Comparison of ENCODE assay signal across 27 cellular contexts in the genomic region with DNA sequence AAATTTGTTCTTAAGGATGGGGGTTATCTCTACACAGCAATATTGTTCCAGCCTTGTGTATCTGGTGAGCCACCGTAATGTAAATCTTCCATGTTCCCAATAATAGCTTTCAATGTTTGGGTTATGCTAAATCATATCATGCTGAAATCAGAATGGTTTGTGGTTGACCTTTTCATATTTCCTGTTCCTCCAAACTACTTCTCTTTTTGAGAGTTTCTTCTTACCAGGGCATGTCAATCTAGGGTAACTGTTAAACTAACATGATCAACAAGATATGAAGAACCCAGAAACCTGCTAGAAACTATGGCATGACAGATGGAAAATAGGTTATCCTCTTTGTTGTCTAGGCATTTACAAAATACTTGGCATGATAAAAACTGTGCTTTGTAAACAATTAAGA. TPM values are rescaled to one million over a fixed set of nuclear protein-coding genes. Genes with fewer than 3 reads are reported as not detected.
A peak's percentile ranks its signal among the peaks of the same experiment; 100 is the strongest.
DNase-seq lines count a peak whose midpoint lies in the region; ATAC-seq, FAIRE-seq and TF ChIP-seq lines count a peak whose summit lies in the region.
"Had no signal": no experiment of that assay in that cellular context is flagged by ENCODE, and none has a peak within 500 bp of the region (broad histone marks: within the 10 kb centered on the region; RNA-seq: fewer than 3 reads in every experiment).

No MANE protein-coding gene starts in this region.

- intact Hi-C loops in thyroid gland (cut with DNase I), result no loop called here

- TF ChIP-seq CTCF in NB4 (IDR thresholded peaks at IDR 0.05; ENCODE audit: low read depth, low read length), result no peak
- no peak for TF ChIP-seq CTCF in astrocyte (IDR thresholded peaks at IDR 0.05; ENCODE audit: insufficient read depth, low read depth, low read length)
- TF ChIP-seq CTCF in GM23338 (conservative IDR thresholded peaks at IDR 0.05; ENCODE audit: low read depth in 2 of 2), result no peak
- TF ChIP-seq CTCF in thyroid gland (IDR thresholded peaks at IDR 0.05), result no peak

- H4K20me1 ChIP-seq in astrocyte (ENCODE audit: insufficient read depth, low read length) (no peaks in the 10 kb centered on the region), GM23338 (replicated peaks; ENCODE audit: insufficient read depth) (no peaks in the 10 kb centered on the region)

- no peaks in the 10 kb centered on the region for H3K9me3 Mint-ChIP-seq in astrocyte (ENCODE audit: unreplicated experiment)
- no peaks in the 10 kb centered on the region for H3K9me3 Mint-ChIP-seq in GM23338
- H3K9me3 Mint-ChIP-seq: activated CD8-positive, alpha-beta T cell treated with anti-CD3 and anti-CD28 coated beads for 36 hours; effector memory CD8-positive, alpha-beta T cell; T-helper 2 cell treated with Interferon-gamma antibody and Interleukin-4, amounts not matched to agents 5 μg/mL and 100 μg/mL, for 36 hours had no signal

- ATAC-seq in HG02885 (IDR thresholded peaks at IDR 0.05; ENCODE audit: poor library complexity, unreplicated experiment) (peak; percentile 45), HG03045 (IDR thresholded peaks at IDR 0.05; ENCODE audit: unreplicated experiment) (no peak), GM23338 (no peak)
- ATAC-seq: activated CD8-positive, alpha-beta T cell treated with anti-CD3 and anti-CD28 coated beads for 36 hours; effector memory CD8-positive, alpha-beta T cell; gastrocnemius medialis had no signal

- H3K4me1 ChIP-seq in astrocyte (ENCODE audit: insufficient read depth, low read length) (no peaks in the 10 kb centered on the region), GM23338 (ENCODE audit: insufficient read depth) (peaks cover 14% of the 10 kb centered on the region), thyroid gland (no peaks in the 10 kb centered on the region)
- H3K4me1 ChIP-seq: esophagus squamous epithelium, gastrocnemius medialis, sigmoid colon, vagina had no signal

- H2AFZ ChIP-seq in astrocyte (ENCODE audit: low read depth, low read length) (no peak overlapping the region), GM23338 (no peak overlapping the region)
- H2AFZ ChIP-seq: GM23248 had no signal

- peak; percentile 40 for FAIRE-seq in GM12891 (lab: Jason Lieb, UNC)
- peak; percentile 43 for FAIRE-seq in astrocyte (lab: Jason Lieb, UNC)
- FAIRE-seq: islet of Langerhans, RCC 7860 had no signal

- no peaks in the 10 kb centered on the region for H3F3A ChIP-seq in GM23338 (replicated peaks; ENCODE audit: low read depth)

- H3K4me1 Mint-ChIP-seq in astrocyte (ENCODE audit: low read depth, unreplicated experiment) (peaks cover 2% of the 10 kb centered on the region), GM23338 (peaks cover 29% of the 10 kb centered on the region; the same call in 2 of the 3 replicates)

- H3K9ac ChIP-seq in astrocyte (ENCODE audit: low read length), result no peak overlapping the region
- H3K9ac ChIP-seq: GM23248 had no signal

- no peak for TF ChIP-seq POLR2A in GM12891 (IDR thresholded peaks at IDR 0.05; ENCODE audit: low read depth, low read length)
- TF ChIP-seq POLR2A in NB4 (IDR thresholded peaks at IDR 0.05; ENCODE audit: extremely low read depth, insufficient read length), result no peak
- TF ChIP-seq POLR2A in thyroid gland (IDR thresholded peaks at IDR 0.05), result no peak

- H3K9me3 ChIP-seq in astrocyte (ENCODE audit: insufficient read depth, low read depth, low read length) (no peaks in the 10 kb centered on the region), thyroid gland (no peaks in the 10 kb centered on the region)
- H3K9me3 ChIP-seq: esophagus squamous epithelium, gastrocnemius medialis, sigmoid colon, vagina had no signal

- DNase-seq in GM12891 (ENCODE audit: insufficient read length, low spot score), result no peak
- DNase-seq in NB4 (ENCODE audit: low read depth), result peak; percentile 33
- no peak for DNase-seq in astrocyte (ENCODE audit: low read depth)
- no peak for DNase-seq in GM23338 (ENCODE audit: low spot score)
- no peak for DNase-seq in germinal center (ENCODE audit: low spot score)
- no peak for DNase-seq in thyroid gland
- DNase-seq: activated CD8-positive, alpha-beta T cell treated with anti-CD3 and anti-CD28 coated beads for 36 hours; activated gamma-delta T cell treated with Interleukin-2 at 50 U/mL for 16 hours; brain microvascular endothelial cell; effector memory CD8-positive, alpha-beta T cell; esophagus squamous epithelium; gastrocnemius medialis; GM23248; NCI-H1694 treated with DMSO at 0.1 percent for 48 hours; NCI-H774; nephron progenitor cell; sigmoid colon had no signal

- no peak overlapping the region for H3K4me3 ChIP-seq in NB4 (ENCODE audit: low read depth, low read length)
- no peak overlapping the region for H3K4me3 ChIP-seq in astrocyte (ENCODE audit: insufficient read depth, low read depth, low read length)
- H3K4me3 ChIP-seq in GM23338, result no peak overlapping the region
- no peak overlapping the region for H3K4me3 ChIP-seq in thyroid gland (replicated peaks in 1 of 3)
- H3K4me3 ChIP-seq: esophagus squamous epithelium, gastrocnemius medialis, GM23248, sigmoid colon, vagina had no signal

- H3K79me2 ChIP-seq in astrocyte (ENCODE audit: insufficient read depth, low read length) (no peaks in the 10 kb centered on the region), GM23338 (replicated peaks; ENCODE audit: insufficient read depth) (no peaks in the 10 kb centered on the region)

- H3K27ac ChIP-seq in astrocyte (ENCODE audit: low read depth, low read length), result no peak overlapping the region
- H3K27ac ChIP-seq in GM23338 (ENCODE audit: low read depth), result no peak overlapping the region
- H3K27ac ChIP-seq in thyroid gland, result no peak overlapping the region
- H3K27ac ChIP-seq: brain microvascular endothelial cell, esophagus squamous epithelium, gastrocnemius medialis, GM23248, sigmoid colon, vagina had no signal

- H3K27me3 Mint-ChIP-seq in astrocyte (ENCODE audit: low read depth, unreplicated experiment) (no peaks in the 10 kb centered on the region), GM23338 (ENCODE audit: insufficient read depth, low read depth, poor library complexity) (no peaks in the 10 kb centered on the region)

- H3K27me3 ChIP-seq in astrocyte (ENCODE audit: insufficient read depth, low read length) (no peaks in the 10 kb centered on the region), GM23338 (ENCODE audit: insufficient read depth) (no peaks in the 10 kb centered on the region), thyroid gland (no peaks in the 10 kb centered on the region)
- H3K27me3 ChIP-seq: brain microvascular endothelial cell, gastrocnemius medialis, sigmoid colon, vagina had no signal

- H3K36me3 ChIP-seq in astrocyte (ENCODE audit: insufficient read depth, low read length) (no peaks in the 10 kb centered on the region), GM23338 (ENCODE audit: insufficient read depth) (no peaks in the 10 kb centered on the region), thyroid gland (no peaks in the 10 kb centered on the region)
- H3K36me3 ChIP-seq: brain microvascular endothelial cell, esophagus squamous epithelium, gastrocnemius medialis, sigmoid colon, vagina had no signal

- H3K36me3 Mint-ChIP-seq in astrocyte (ENCODE audit: low read depth, unreplicated experiment) (no peaks in the 10 kb centered on the region), GM23338 (ENCODE audit: low read depth) (no peaks in the 10 kb centered on the region)
- H3K36me3 Mint-ChIP-seq: CD14-positive monocyte, IgD-negative memory B cell had no signal

- H3K4me3 Mint-ChIP-seq in astrocyte (ENCODE audit: unreplicated experiment) (no peak overlapping the region), GM23338 (no peak overlapping the region)
- H3K4me3 Mint-ChIP-seq: activated CD8-positive, alpha-beta T cell treated with anti-CD3 and anti-CD28 coated beads for 36 hours; effector memory CD8-positive, alpha-beta T cell; nephron progenitor cell; T-helper 2 cell treated with Interferon-gamma antibody and Interleukin-4, amounts not matched to agents 5 μg/mL and 100 μg/mL, for 36 hours had no signal

- 71 to 72% methylated on average over 1 of the region's 1 CpG for WGBS in thyroid gland, 2 donors

- no peaks in the 10 kb centered on the region for H3K9me2 ChIP-seq in GM23338 (ENCODE audit: insufficient read depth)

- H3K27ac Mint-ChIP-seq in astrocyte (ENCODE audit: unreplicated experiment) (no peak overlapping the region), GM23338 (no peak overlapping the region)
- H3K27ac Mint-ChIP-seq: activated CD8-positive, alpha-beta T cell treated with anti-CD3 and anti-CD28 coated beads for 36 hours; effector memory CD8-positive, alpha-beta T cell; IgD-negative memory B cell; nephron progenitor cell; T-helper 2 cell treated with Interferon-gamma antibody and Interleukin-4, amounts not matched to agents 5 μg/mL and 100 μg/mL, for 36 hours had no signal

- H3K4me2 ChIP-seq in astrocyte (ENCODE audit: low read length) (no peak overlapping the region), GM23338 (no peak overlapping the region)

TF ChIP-seq in GM12891, 5 proteins besides CTCF, POLR2A, EP300 and RAD21:
- no peak for TF ChIP-seq SPI1 (IDR thresholded peaks at IDR 0.05; ENCODE audit: low read depth, low read length)
- TF ChIP-seq PAX5 (IDR thresholded peaks at IDR 0.05; ENCODE audit: insufficient read depth, low read length, severe bottlenecking), result no peak
- no peak for TF ChIP-seq TAF1 (IDR thresholded peaks at IDR 0.05; ENCODE audit: low read depth, low read length)
- no peak for TF ChIP-seq POU2F2 (IDR thresholded peaks at IDR 0.05; ENCODE audit: low read depth, low read length)
- TF ChIP-seq POLR2AphosphoS5 (IDR thresholded peaks at IDR 0.05; ENCODE audit: low read depth, low read length), result no peak

TF ChIP-seq in GM23338, 12 proteins besides CTCF, POLR2A, EP300 and RAD21 (continues in another document):
- TF ChIP-seq ZNF114 (CRISPR knock-in tag; IDR thresholded peaks at IDR 0.05), result no peak
- no peak for TF ChIP-seq ZNF331 (CRISPR knock-in tag; IDR thresholded peaks at IDR 0.05; ENCODE audit: low read depth)
- no peak for TF ChIP-seq JUNB (IDR thresholded peaks at IDR 0.05; ENCODE audit: unreplicated experiment)
- TF ChIP-seq EZH2phosphoT487 (IDR thresholded peaks at IDR 0.05; ENCODE audit: unreplicated experiment), result no peak
- no peak for TF ChIP-seq POLR2AphosphoS5 (IDR thresholded peaks at IDR 0.05; ENCODE audit: low read depth)
- TF ChIP-seq EZH2 (IDR thresholded peaks at IDR 0.05; ENCODE audit: low read depth, unreplicated experiment), result no peak

RNA-seq across cellular contexts. Expression of a gene that starts 22.0 kb away (rescaled TPM):
- polyA plus RNA-seq in GM12891 (2012; ENCODE audit: low read depth, missing spikeins), result not detected
- total RNA-seq in astrocyte (not detected in 2 replicates), thyroid gland (under 1 TPM in 1 of 4 donors, not detected in 3; 0.56 TPM)
- total RNA-seq in GM23338 (2014; rRNA removed; shearing (Covaris generic)), result 4.4 and 4.6 TPM in 2 replicates
- 4.8 and 4.9 TPM in 2 replicates for polyA plus RNA-seq in GM23338 (2016; fragmentation: Nextera tagmentation; extraction: Ambion mirVana)
- total RNA-seq: activated CD8-positive, alpha-beta T cell treated with anti-CD3 and anti-CD28 coated beads for 36 hours; esophagus squamous epithelium; GM23248; MCF 10A; mononuclear cell; sigmoid colon; vagina had no signal
- polyA plus RNA-seq: CD14-positive monocyte, GM23248, IgD-negative memory B cell had no signal

RNA-seq across cellular contexts. Expression of a gene that starts 29.9 kb away (rescaled TPM):
- polyA plus RNA-seq in GM12891 (2012; ENCODE audit: low read depth, missing spikeins), result 1.1 TPM
- 49.7 and 51.2 TPM in 2 replicates for total RNA-seq in astrocyte
- 55.6 and 63.1 TPM in 2 replicates for total RNA-seq in GM23338 (2014; rRNA removed; shearing (Covaris generic))
- 67.5 and 75.3 TPM in 2 replicates for polyA plus RNA-seq in GM23338 (2016; fragmentation: Nextera tagmentation; extraction: Ambion mirVana)
- 10 to 100 TPM; 33.5 to 45.9 (median 35.2) TPM for total RNA-seq in thyroid gland
- polyA plus RNA-seq: CD14-positive monocyte had no signal

RNA-seq across cellular contexts. Expression of a gene that starts 37.2 kb away (rescaled TPM):
- polyA plus RNA-seq in GM12891 (2012; ENCODE audit: low read depth, missing spikeins), result 0.03 TPM
- total RNA-seq in astrocyte (39.3 and 50.1 TPM in 2 replicates), thyroid gland (10 to 100 TPM in 3 of 4 donors, 1 to 10 TPM in 1; 6.1 to 24.1 (median 12.5) TPM)
- total RNA-seq in GM23338 (2014; rRNA removed; shearing (Covaris generic)), result not detected in 2 replicates
- not detected in 2 replicates for polyA plus RNA-seq in GM23338 (2016; fragmentation: Nextera tagmentation; extraction: Ambion mirVana)
- total RNA-seq: activated CD8-positive, alpha-beta T cell treated with anti-CD3 and anti-CD28 coated beads for 36 hours; mononuclear cell had no signal
- polyA plus RNA-seq: CD14-positive monocyte, IgD-negative memory B cell had no signal
